In genomic region chr14:55089547-55090153, GRCh38 we compare ENCODE assay signal across 8 cellular contexts. TPM values are rescaled to one million over a fixed set of nuclear protein-coding genes. Genes with fewer than 3 reads are reported as not detected.
A peak's percentile ranks its signal among the peaks of the same experiment; 100 is the strongest.
DNase-seq lines count a peak whose midpoint lies in the region; ATAC-seq and TF ChIP-seq lines count a peak whose summit lies in the region.
"Not testable (repeated sequence)": the region's sequence is repeated elsewhere in the genome, so short reads cannot be mapped to it uniquely, and the experiment has no call there.

No MANE protein-coding gene starts in this region.

- intact Hi-C loops in Panc1 (cut with micrococcal nuclease; ENCODE audit: unreplicated experiment) = loop anchor here (5.0 kb wide), 1 partner anchor 43 kb away; no protein-coding TSS in a partner anchor

- peak overlapping the region; percentile 17 for H3K9ac ChIP-seq in mucosa of stomach (ENCODE audit: low read length)

- POLR2A ChIA-PET in Panc1 (lab: Charles Lee) = interaction anchor here (0.6 kb wide), 1 partner anchor 1638 kb away, joined by 7 read pairs; no protein-coding TSS in a partner anchor

- DNase-seq in DMS153 (lab: John Stamatoyannopoulos, UW) = peak; percentile 59
- peak; percentile 84 for DNase-seq in LoVo (ENCODE audit: low spot score)
- DNase-seq in Panc1 (ENCODE audit: low read depth, low spot score) = peak; percentile 66
- DNase-seq in activated T-cell treated with anti-CD3 and anti-CD28 coated beads for 4 hours = peak; percentile 61
- peak; percentile 82 to 89 for DNase-seq in erythroblast (lab: John Stamatoyannopoulos, UW)
- peak; percentile 51 to 55 for DNase-seq in stimulated activated CD8-positive, alpha-beta memory T cell treated with anti-CD3 and anti-CD28 coated beads, Interleukin-4, amount 100 ng/mL, for 4 hours (ENCODE audit: low read depth in 2 of 2, low spot score in 1 of 2)

- not testable (repeated sequence) for H3K36me3 ChIP-seq in Panc1 (ENCODE audit: control insufficient read depth, insufficient read depth, low read length); mucosa of stomach (ENCODE audit: control insufficient read depth, insufficient read depth, low read length)

- H3K4me1 ChIP-seq in Panc1 (ENCODE audit: control insufficient read depth, insufficient read depth, low read length); mucosa of stomach (ENCODE audit: control insufficient read depth, insufficient read depth, low read length): not testable (repeated sequence)

- peak; percentile 87 for TF ChIP-seq CTCF in Panc1 (IDR thresholded peaks at IDR 0.05)

- H3K4me3 ChIP-seq in Panc1 (ENCODE audit: low read depth in 2 of 2, low read length in 2 of 2); mucosa of stomach (ENCODE audit: low read length): not testable (repeated sequence)

- ATAC-seq in GM21737 (IDR thresholded peaks at IDR 0.05; ENCODE audit: unreplicated experiment) (peak; percentile 70), Panc1 (peak; percentile 95)

- in situ Hi-C loops in Panc1 (cut with HindIII; ENCODE audit: low pct_unique_long_range_greater_than_20kb, low sequenced_read_pairs) = not testable (repeated sequence)

- not testable (repeated sequence) for H3K27me3 ChIP-seq in Panc1 (ENCODE audit: control insufficient read depth, insufficient read depth, low read length); mucosa of stomach (ENCODE audit: control insufficient read depth, insufficient read depth, low read length)

- H3K9me3 ChIP-seq in Panc1 (ENCODE audit: control insufficient read depth, insufficient read depth, low read depth, low read length); mucosa of stomach (ENCODE audit: control insufficient read depth, low read length): not testable (repeated sequence)

- H3K27ac ChIP-seq in Panc1 (ENCODE audit: low read length) = not testable (repeated sequence)

- not testable (repeated sequence) for TF ChIP-seq POLR2A in erythroblast (IDR thresholded peaks at IDR 0.05; ENCODE audit: low read length)

- CTCF ChIA-PET in Panc1 (lab: Charles Lee) = interaction anchor here (0.6 to 1.4 kb wide), 9 partner anchors 50 to 337 kb away, joined by 3 to 17 read pairs (median 6); no protein-coding TSS in a partner anchor

- BruUV-seq in Panc1 (replicated peaks; lab: Mats Ljungman, UMichigan) = not testable (repeated sequence)

RNA-seq across cellular contexts. Expression of gene MAPK1IP1L, which starts 38.2 kb away (rescaled TPM):
- 79.4 TPM for total RNA-seq in Panc1 (2021; ENCODE audit: unreplicated experiment)
- 72.0 TPM for polyA plus RNA-seq in Panc1 (2012; ENCODE audit: insufficient read length)

RNA-seq across cellular contexts. Expression of gene LGALS3, which starts 39.4 kb away (rescaled TPM):
- 146 TPM for total RNA-seq in Panc1 (2021; ENCODE audit: unreplicated experiment)
- 143 TPM for polyA plus RNA-seq in Panc1 (2012; ENCODE audit: insufficient read length)
